9 cellular contexts compared by ENCODE assay signal in genomic region chr16:85717393-85718152, GRCh38. TPM values are rescaled to one million over a fixed set of nuclear protein-coding genes. Genes with fewer than 3 reads are reported as not detected.
A peak's percentile ranks its signal among the peaks of the same experiment; 100 is the strongest.
DNase-seq lines count a peak whose midpoint lies in the region; ATAC-seq, FAIRE-seq and TF ChIP-seq lines count a peak whose summit lies in the region.
"Had no signal": no experiment of that assay in that cellular context is flagged by ENCODE, and none has a peak within 500 bp of the region (broad histone marks: within the 10 kb centered on the region; RNA-seq: fewer than 3 reads in every experiment).

No MANE protein-coding gene starts in this region.

- TF ChIP-seq EP300 in gastroesophageal sphincter (IDR thresholded peaks at IDR 0.05) (no peak), upper lobe of left lung (IDR thresholded peaks at IDR 0.05) (no peak)

- H3K27me3 ChIP-seq in gastroesophageal sphincter (no peaks in the 10 kb centered on the region), trophoblast cell (ENCODE audit: insufficient read depth, low read length) (peaks cover 7% of the 10 kb centered on the region), upper lobe of left lung (no peaks in the 10 kb centered on the region)

- H2BK5ac ChIP-seq in trophoblast cell (ENCODE audit: low read depth, low read length, poor library complexity) = no peak overlapping the region

- H3K4ac ChIP-seq in trophoblast cell (ENCODE audit: low read depth, low read length) = no peak overlapping the region

- ATAC-seq in gastroesophageal sphincter (peak; percentile 61), upper lobe of left lung (ENCODE audit: low FRiP score in 2 of 2) (peak; percentile 27 to 72), HG03196 (IDR thresholded peaks at IDR 0.05; ENCODE audit: unreplicated experiment) (no peak)

- no peak overlapping the region for H2BK120ac ChIP-seq in trophoblast cell (ENCODE audit: insufficient read depth, low read length, poor library complexity)

- no peak overlapping the region for H4K91ac ChIP-seq in trophoblast cell (ENCODE audit: low read depth, low read length)

- H3K9ac ChIP-seq in trophoblast cell (ENCODE audit: low read length) = no peak overlapping the region

- H4K12ac ChIP-seq in trophoblast cell (ENCODE audit: low read depth, low read length) = no peak overlapping the region

- H3K14ac ChIP-seq in trophoblast cell (ENCODE audit: low read length) = no peak overlapping the region

- H3K27ac ChIP-seq in gastroesophageal sphincter (no peak overlapping the region), trophoblast cell (ENCODE audit: low read depth, low read length) (no peak overlapping the region), upper lobe of left lung (no peak overlapping the region)
- H3K27ac ChIP-seq: SK-N-MC had no signal

- FAIRE-seq in D721Med (lab: Jason Lieb, UNC) = no peak

- H3K36me3 ChIP-seq in gastroesophageal sphincter (no peaks in the 10 kb centered on the region), trophoblast cell (ENCODE audit: control insufficient read depth in 1 of 2, insufficient read depth in 2 of 2, low read length in 2 of 2) (no peaks in the 10 kb centered on the region), upper lobe of left lung (no peaks in the 10 kb centered on the region)

- H2BK12ac ChIP-seq in trophoblast cell (ENCODE audit: low read length) = no peak overlapping the region

- peaks cover 0 to 27% (median 0%) of the 10 kb centered on the region in 3 donors for H3K4me1 ChIP-seq in gastroesophageal sphincter
- no peaks in the 10 kb centered on the region for H3K4me1 ChIP-seq in trophoblast cell (ENCODE audit: control insufficient read depth in 1 of 2, insufficient read depth in 2 of 2, low read length in 2 of 2)
- H3K4me1 ChIP-seq in upper lobe of left lung = peaks cover 0 to 11% (median 6%) of the 10 kb centered on the region in 4 donors

- TF ChIP-seq POLR2A in gastroesophageal sphincter (IDR thresholded peaks at IDR 0.05) (no peak), upper lobe of left lung (IDR thresholded peaks at IDR 0.05) (no peak)

- peak; percentile 70 for TF ChIP-seq CTCF in D721Med (IDR thresholded peaks at IDR 0.05; ENCODE audit: insufficient read depth, missing control alignments)
- peak; percentile 60 for TF ChIP-seq CTCF in LNCaP clone FGC (IDR thresholded peaks at IDR 0.05; ENCODE audit: control insufficient read depth, extremely low read depth, insufficient read depth)
- TF ChIP-seq CTCF in gastroesophageal sphincter (IDR thresholded peaks at IDR 0.05) = peak in 3 of 4 experiments; percentile 58 to 81 (median 68)
- TF ChIP-seq CTCF in upper lobe of left lung (IDR thresholded peaks at IDR 0.05) = peak; percentile 47 to 77 (median 62)

- H3K9me3 ChIP-seq in gastroesophageal sphincter (peaks cover 0 to 3% (median 0%) of the 10 kb centered on the region in 3 donors), trophoblast cell (ENCODE audit: insufficient read depth, low read depth, low read length) (no peaks in the 10 kb centered on the region), upper lobe of left lung (no peaks in the 10 kb centered on the region)

- 7% methylated on average over 3 of the region's 21 CpGs; no CpG with 5 or more reads in 1 of the 2 donors for WGBS in gastroesophageal sphincter (ENCODE audit: low coverage in 1 of 2), 2 donors
- WGBS in trophoblast cell (ENCODE audit: extremely low coverage, insufficient coverage, insufficient read length) = no CpG with 5 or more reads among the region's 21 CpGs
- 15 to 38% methylated on average over 14 to 19 of the region's 21 CpGs for WGBS in upper lobe of left lung, 2 donors

- no peaks in the 10 kb centered on the region for H3K79me1 ChIP-seq in trophoblast cell (ENCODE audit: low read length)

- H3K4me3 ChIP-seq in LNCaP clone FGC (ENCODE audit: low read depth, low read length) (no peak overlapping the region), gastroesophageal sphincter (no peak overlapping the region), trophoblast cell (ENCODE audit: low read depth, low read length) (no peak overlapping the region), upper lobe of left lung (no peak overlapping the region)
- H3K4me3 ChIP-seq: SK-N-MC had no signal

- no peak overlapping the region for H4K8ac ChIP-seq in trophoblast cell (ENCODE audit: low read depth, low read length)

- no peak overlapping the region for H3K4me2 ChIP-seq in trophoblast cell (ENCODE audit: low read length)

- DNase-seq in D721Med (ENCODE audit: insufficient read length, low spot score) (no peak), LNCaP clone FGC (ENCODE audit: low read depth) (peak; percentile 42), SHP77 treated with DMSO at 0.1 percent for 48 hours (lab: John Stamatoyannopoulos, UW) (peak; percentile 71), trophoblast cell (peak; percentile 57 to 87), upper lobe of left lung (peak in 1 of 2 donors; percentile 72)
- DNase-seq in activated gamma-delta T cell treated with anti-CD3 and anti-CD28 coated beads, Interleukin-2, amount 50 U/mL, for 16 hours (ENCODE audit: low read depth) = peak; percentile 41

- no peak overlapping the region for H2AK5ac ChIP-seq in trophoblast cell (ENCODE audit: low read length)

- no peaks in the 10 kb centered on the region for H3K79me2 ChIP-seq in trophoblast cell (ENCODE audit: control insufficient read depth, insufficient read depth, low read length, poor library complexity)

- H3K18ac ChIP-seq in trophoblast cell (ENCODE audit: low read length) = no peak overlapping the region

- H3K23ac ChIP-seq in trophoblast cell (ENCODE audit: low read length) = no peak overlapping the region

- no peak overlapping the region for H2AFZ ChIP-seq in trophoblast cell (ENCODE audit: insufficient read depth, low read length, poor library complexity)

RNA-seq across cellular contexts. Expression of gene GINS2, which starts 28.8 kb away (rescaled TPM):
- 1 to 10 TPM in 1 of 4 donors, under 1 TPM in 3; 0.15 to 1.4 (median 0.66) TPM for total RNA-seq in gastroesophageal sphincter
- 11.3 and 12.4 TPM in 2 replicates for polyA plus RNA-seq in trophoblast cell (2013)
- total RNA-seq in upper lobe of left lung = under 1 TPM in 4 of 6 donors, not detected in 2; 0.39 to 0.91 (median 0.75) TPM

RNA-seq across cellular contexts. Expression of gene C16orf74, which starts 33.3 kb away (rescaled TPM):
- total RNA-seq in gastroesophageal sphincter (1 to 10 TPM in 1 of 4 donors, under 1 TPM in 2, not detected in 1; 0.52 to 1.9 (median 0.94) TPM), upper lobe of left lung (1 to 10 TPM in 5 of 6 donors, not detected in 1; 1.2 to 6.3 (median 4.1) TPM)
- 23.7 and 24.1 TPM in 2 replicates for polyA plus RNA-seq in trophoblast cell (2013)
